In the genomic region with DNA sequence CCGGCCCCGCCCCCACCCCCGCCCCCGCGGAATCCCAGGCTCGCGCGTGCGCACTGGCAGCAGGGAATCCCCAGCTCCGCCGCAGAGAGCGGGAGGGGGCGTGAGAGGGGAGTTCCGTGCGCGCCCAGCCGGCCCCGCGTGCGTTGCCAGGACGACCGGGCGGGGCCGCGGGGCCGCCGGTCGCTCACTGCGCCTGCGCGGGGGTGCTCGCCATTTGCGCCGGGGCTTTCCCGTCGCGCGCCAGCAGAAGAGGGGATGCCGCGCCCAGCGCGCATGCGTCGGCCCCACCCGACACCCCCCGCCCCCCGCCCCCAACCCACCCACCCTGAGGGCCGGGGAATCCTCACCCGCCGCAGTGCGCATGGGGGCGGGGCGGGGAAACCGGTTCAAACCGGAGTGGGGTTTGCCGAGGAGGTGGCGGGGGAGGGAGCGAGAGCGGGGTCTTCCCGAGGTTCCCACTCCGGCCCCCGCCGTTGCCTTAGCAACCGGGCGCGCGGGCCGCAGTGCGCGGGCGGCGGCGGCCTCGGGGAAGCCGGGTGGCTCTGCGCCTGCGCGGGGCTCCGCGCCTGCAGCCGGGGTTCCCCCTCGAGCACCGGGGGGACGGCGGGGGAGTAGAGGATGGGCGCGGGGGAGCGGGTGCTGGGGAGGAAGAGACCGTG, we compare ENCODE assay signal across 8 cellular contexts. TPM values are rescaled to one million over a fixed set of nuclear protein-coding genes. Genes with fewer than 3 reads are reported as not detected.
DNase-seq lines count a peak whose midpoint lies in the region; ATAC-seq and TF ChIP-seq lines count a peak whose summit lies in the region.

No MANE protein-coding gene starts in this region.

- WGBS in right cardiac atrium, result under 1% methylated on average over 89 of the region's 89 CpGs

- no peaks in the 10 kb centered on the region for H3K9me3 ChIP-seq in right cardiac atrium (ENCODE audit: control insufficient read depth, low read length)
- no peaks in the 10 kb centered on the region for H3K9me3 ChIP-seq in vagina

- TF ChIP-seq CTCF in vagina (IDR thresholded peaks at IDR 0.05), result no peak

- intact Hi-C loops in right cardiac atrium (cut with DNase I), result loop anchor here in 2 of 4 donors (5.0 to 10.0 kb wide), 2 partner anchors 107 to 109 kb away; no protein-coding TSS in a partner anchor
- intact Hi-C loops in vagina (cut with DNase I), result loop anchor here (2.0 kb wide), 1 partner anchor 103 kb away; no protein-coding TSS in a partner anchor

- H3K4me1 ChIP-seq in right cardiac atrium (ENCODE audit: control insufficient read depth, insufficient read depth, low read length) (no peaks in the 10 kb centered on the region), vagina (peaks cover 53% of the 10 kb centered on the region)

- H3K27me3 ChIP-seq in right cardiac atrium (ENCODE audit: control insufficient read depth, insufficient read depth) (no peaks in the 10 kb centered on the region), vagina (peaks cover 18% of the 10 kb centered on the region)

- TF ChIP-seq POLR2A in vagina (IDR thresholded peaks at IDR 0.05), result no peak

- H3K36me3 ChIP-seq in vagina, result no peaks in the 10 kb centered on the region

- peak; percentile 74 for ATAC-seq in GM18498 (IDR thresholded peaks at IDR 0.05; ENCODE audit: unreplicated experiment)
- peak; percentile 38 for ATAC-seq in HG02973 (IDR thresholded peaks at IDR 0.05; ENCODE audit: unreplicated experiment)
- peak; percentile 89 for ATAC-seq in right cardiac atrium

- H3K27ac ChIP-seq in right cardiac atrium (ENCODE audit: low read length) (no peak overlapping the region), vagina (peak overlapping the region; percentile 57)

- peak; percentile 95 to 98 for DNase-seq in NCI-H1930 (lab: John Stamatoyannopoulos, UW)
- DNase-seq in T-helper 2 cell, result peak; percentile 87 to 96 (median 95)
- DNase-seq in amygdala (lab: John Stamatoyannopoulos, UW), result peak; percentile 41 to 92 (median 82)
- DNase-seq in right cardiac atrium, result peak; percentile 94 to 97 (median 97)
- DNase-seq in renal cortical epithelial cell (ENCODE audit: low read depth), result peak; percentile 61
- DNase-seq in vagina (ENCODE audit: extremely low spot score in 2 of 2), result no peak

- H3K4me3 ChIP-seq in right cardiac atrium (ENCODE audit: low read length) (peak overlapping the region; percentile 98), vagina (peak overlapping the region; percentile 56 to 67)

RNA-seq across cellular contexts. Expression of a gene that starts 15.1 kb away (rescaled TPM):
- 10 to 100 TPM; 76.1 to 87.6 (median 78.8) TPM for total RNA-seq in right cardiac atrium
- polyA plus RNA-seq in right cardiac atrium, result 136 TPM
- 25.0 and 55.6 TPM in 2 replicates for total RNA-seq in renal cortical epithelial cell
- total RNA-seq in vagina, result 59.7 TPM

RNA-seq across cellular contexts. Expression of a gene that starts 19.0 kb away (rescaled TPM):
- total RNA-seq in right cardiac atrium (1 to 10 TPM in 3 of 4 donors, under 1 TPM in 1; 0.84 to 1.9 (median 1.4) TPM), renal cortical epithelial cell (0.30 TPM in 1 of 2 replicates, not detected in the other), vagina (1.5 TPM)
- 3.0 TPM for polyA plus RNA-seq in right cardiac atrium

Comparison
In these comparisons a context has a peak if more than half of its experiments do, and no peak if none do; other contexts are left out.
1. ATAC-seq: peak in every context shown above with its lines; median percentile 89 in right cardiac atrium; 74 in GM18498; 38 in HG02973.
2. DNase-seq: peak in NCI-H1930 (2 of 2), T-helper 2 cell (5 of 5), amygdala (56 of 56), right cardiac atrium (3 of 3) and renal cortical epithelial cell (single experiment); none in vagina (0 of 2).